ENCODE assay signal across 25 cellular contexts in the genomic region with DNA sequence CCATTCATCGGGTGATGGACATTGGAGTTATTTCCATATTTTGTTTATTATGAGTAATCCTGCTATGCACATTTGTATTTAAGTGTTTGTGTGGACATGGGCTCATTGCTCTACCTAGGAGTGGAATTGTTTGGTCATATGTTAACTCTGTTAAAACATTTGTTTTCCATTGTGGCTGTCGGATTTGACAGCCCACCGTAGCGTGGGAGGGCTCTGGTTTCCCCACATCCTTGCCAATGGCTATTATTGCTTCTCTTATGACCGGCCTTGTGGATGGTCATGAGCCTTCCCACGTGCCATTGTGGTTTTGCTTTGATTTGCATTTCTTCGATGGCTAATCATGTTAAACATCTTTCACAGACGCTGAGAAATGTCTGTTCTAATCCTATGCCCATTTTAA.
DNase-seq lines count a peak whose midpoint lies in the region; ATAC-seq, FAIRE-seq and TF ChIP-seq lines count a peak whose summit lies in the region.
"Had no signal": no experiment of that assay in that cellular context is flagged by ENCODE, and none has a peak within 500 bp of the region (broad histone marks: within the 10 kb centered on the region; RNA-seq: fewer than 3 reads in every experiment).

No MANE protein-coding gene starts in this region.

- DNase-seq in GM10266 (ENCODE audit: extremely low spot score) (peak; percentile 20), HuH-7 (ENCODE audit: low spot score) (no peak), lower leg skin (ENCODE audit: low spot score in 2 of 2) (no peak), small intestine (no peak)
- DNase-seq: ACHN; activated B cell treated with CpG ODN at 0.5 μM for 24 hours; activated CD4-positive, alpha-beta T cell treated with anti-CD3 and anti-CD28 coated beads, Interleukin-2, amount 50 U/mL, for 48 hours; activated gamma-delta T cell; activated T-cell treated with anti-CD3 and anti-CD28 coated beads for 4 hours; adrenal gland; C1 segment of cervical spinal cord; Karpas-422; kidney glomerular epithelial cell; mammary epithelial cell; NCI-H1048; NCI-H187; T1000; testis had no signal

- TF ChIP-seq CTCF in GM10266 (IDR thresholded peaks at IDR 0.05; ENCODE audit: control insufficient read depth, insufficient read depth, low read depth, missing control alignments), result no peak
- TF ChIP-seq CTCF in lower leg skin (IDR thresholded peaks at IDR 0.05), result no peak

- no peaks in the 10 kb centered on the region for H3K4me1 ChIP-seq in small intestine (ENCODE audit: control insufficient read depth in 2 of 2, insufficient read depth in 1 of 2, low read depth in 1 of 2, low read length in 1 of 2)
- H3K4me1 ChIP-seq: adrenal gland, prostate gland, testis, vagina had no signal

- no peak overlapping the region for H3K4me3 ChIP-seq in lower leg skin (ENCODE audit: low read depth, poor library complexity, severe bottlenecking)
- H3K4me3 ChIP-seq in small intestine (ENCODE audit: low read depth in 1 of 2, low read length in 2 of 2), result no peak overlapping the region
- H3K4me3 ChIP-seq: adrenal gland, coronary artery, prostate gland, testis, vagina had no signal

- peaks cover 15 to 18% of the 10 kb centered on the region in 2 donors for H3K36me3 ChIP-seq in small intestine (ENCODE audit: control insufficient read depth in 2 of 2, insufficient read depth in 2 of 2, low read length in 2 of 2)

- intact Hi-C loops in lower leg skin (cut with DNase I; ENCODE audit: low total_unique reads), result no loop called here

- ATAC-seq in GM19328 (IDR thresholded peaks at IDR 0.05; ENCODE audit: unreplicated experiment) (peak; percentile 57), HG02678 (IDR thresholded peaks at IDR 0.05; ENCODE audit: unreplicated experiment) (peak; percentile 70), HG03442 (IDR thresholded peaks at IDR 0.05; ENCODE audit: unreplicated experiment) (peak; percentile 79), HG03175 (IDR thresholded peaks at IDR 0.05; ENCODE audit: unreplicated experiment) (no peak)

- no peaks in the 10 kb centered on the region for H3K9me3 ChIP-seq in small intestine (ENCODE audit: control insufficient read depth, low read depth)
- H3K9me3 ChIP-seq: adrenal gland, prostate gland, testis, vagina had no signal

- 86 to 87% methylated on average over 8 of the region's 8 CpGs for WGBS in lower leg skin, 2 donors
- 84 to 89% (median 88%) methylated on average over 8 of the region's 8 CpGs for WGBS in small intestine, 3 donors

- no peak overlapping the region for H3K27ac ChIP-seq in small intestine (ENCODE audit: low read depth in 1 of 2, low read length in 1 of 2)
- H3K27ac ChIP-seq: adrenal gland, coronary artery, prostate gland, testis, vagina had no signal

- H3K27me3 ChIP-seq in small intestine (ENCODE audit: control insufficient read depth in 2 of 2, insufficient read depth in 2 of 2, low read length in 2 of 2), result no peaks in the 10 kb centered on the region
- H3K27me3 ChIP-seq: adrenal gland, testis, vagina had no signal

- TF ChIP-seq POLR2A in lower leg skin (IDR thresholded peaks at IDR 0.05), result no peak

- FAIRE-seq in small intestine (lab: Jason Lieb, UNC), result no peak
